18 cellular contexts compared by ENCODE assay signal in genomic region chr9:91809581-91810285, GRCh38.
DNase-seq lines count a peak whose midpoint lies in the region; ATAC-seq, FAIRE-seq and TF ChIP-seq lines count a peak whose summit lies in the region.
"Had no signal": no experiment of that assay in that cellular context is flagged by ENCODE, and none has a peak within 500 bp of the region (broad histone marks: within the 10 kb centered on the region; RNA-seq: fewer than 3 reads in every experiment).

No MANE protein-coding gene starts in this region.

- no peaks in the 10 kb centered on the region for H3K79me2 ChIP-seq in HepG2 (ENCODE audit: insufficient read depth, low read length)

- H2AFZ ChIP-seq in HepG2 (ENCODE audit: low read length) = no peak overlapping the region

- ATAC-seq in gastroesophageal sphincter = no peak
- no peak for ATAC-seq in HepG2
- ATAC-seq: activated CD8-positive, alpha-beta T cell treated with anti-CD3 and anti-CD28 coated beads for 36 hours; CD8-positive, alpha-beta T cell had no signal

- DNase-seq in activated CD8-positive, alpha-beta memory T cell treated with anti-CD3 and anti-CD28 coated beads for 24 hours = peak; percentile 33
- no peak for DNase-seq in activated CD8-positive, alpha-beta memory T cell treated with anti-CD3 and anti-CD28 coated beads, Interleukin-2, amount 50 U/mL, for 4 hours
- peak; percentile 18 to 67 (median 57) for DNase-seq in adrenal gland
- DNase-seq in urothelium cell line (ENCODE audit: low spot score) = peak; percentile 16
- DNase-seq in stimulated activated CD8-positive, alpha-beta memory T cell treated with anti-CD3 and anti-CD28 coated beads, Interleukin-4, amount 100 ng/mL, for 48 hours = no peak
- no peak for DNase-seq in HepG2 (ENCODE audit: low spot score)
- no peak for DNase-seq in H7
- DNase-seq: activated CD8-positive, alpha-beta T cell treated with anti-CD3 and anti-CD28 coated beads for 36 hours; activated gamma-delta T cell; CD8-positive, alpha-beta T cell; kidney; NCI-H2227 treated with DMSO at 0.1 percent for 48 hours; pancreas; SK-N-SH; thyroid gland had no signal

- H3K36me3 ChIP-seq in adrenal gland (replicated peaks in 1 of 2) (no peaks in the 10 kb centered on the region), gastroesophageal sphincter (no peaks in the 10 kb centered on the region), HepG2 (replicated peaks in 1 of 2; ENCODE audit: control insufficient read depth in 1 of 2, insufficient read depth in 2 of 2, low read length in 2 of 2) (no peaks in the 10 kb centered on the region), H7 (replicated peaks; ENCODE audit: control insufficient read depth, insufficient read depth, low read length) (no peaks in the 10 kb centered on the region)
- H3K36me3 ChIP-seq: pancreas, thyroid gland had no signal

- in situ Hi-C loops in HepG2 (cut with HindIII; ENCODE audit: extremely low pct_ligation_motif_present, low pct_unique_long_range_greater_than_20kb) = no loop called here

- no peak for FAIRE-seq in urothelium cell line (lab: Jason Lieb, UNC)
- no peak for FAIRE-seq in HepG2 (lab: Jason Lieb, UNC)
- FAIRE-seq: H1, kidney, pancreas had no signal

- TF ChIP-seq EP300 in gastroesophageal sphincter (IDR thresholded peaks at IDR 0.05) = no peak
- no peak for TF ChIP-seq EP300 in HepG2 (IDR thresholded peaks at IDR 0.05; ENCODE audit: low read depth in 2 of 2, low read length in 2 of 2)
- TF ChIP-seq EP300 in HepG2 (CRISPR knock-in tag; IDR thresholded peaks at IDR 0.05; ENCODE audit: borderline replicate concordance) = no peak

- H3K4me1 ChIP-seq in adrenal gland (replicated peaks in 1 of 2) (peaks cover 5 to 11% of the 10 kb centered on the region in 2 donors), gastroesophageal sphincter (peaks cover 0 to 84% (median 5%) of the 10 kb centered on the region in 3 donors), HepG2 (ENCODE audit: insufficient read depth, low read length) (no peaks in the 10 kb centered on the region)
- H3K4me1 ChIP-seq: pancreas had no signal

- CTCF ChIA-PET in HepG2 (lab: Yijun Ruan, JAX; ENCODE audit: low intra/inter-chr PET ratio, low total read pairs) = no interaction called here

- H3K9me3 ChIP-seq in adrenal gland (replicated peaks in 1 of 3) (no peaks in the 10 kb centered on the region), gastroesophageal sphincter (no peaks in the 10 kb centered on the region), HepG2 (ENCODE audit: low read length) (no peaks in the 10 kb centered on the region)
- H3K9me3 ChIP-seq: pancreas, SK-N-SH, thyroid gland had no signal

- POLR2A ChIA-PET in HepG2 (lab: Yijun Ruan, JAX) = no interaction called here

- no peak for TF ChIP-seq POLR2A in adrenal gland (IDR thresholded peaks at IDR 0.05)
- TF ChIP-seq POLR2A in gastroesophageal sphincter (IDR thresholded peaks at IDR 0.05) = no peak
- TF ChIP-seq POLR2A in HepG2 (IDR thresholded peaks at IDR 0.05; ENCODE audit: insufficient read depth in 1 of 2, low read depth in 2 of 2, low read length in 2 of 2) = no peak

- no peaks in the 10 kb centered on the region for H4K20me1 ChIP-seq in HepG2 (ENCODE audit: insufficient read depth, low read length)

- no peak overlapping the region for H3K4me2 ChIP-seq in HepG2 (ENCODE audit: low read depth, low read length)
- H3K4me2 ChIP-seq: SK-N-SH had no signal

- H3K9ac ChIP-seq in HepG2 (ENCODE audit: insufficient read depth, low read depth, low read length) = no peak overlapping the region
- H3K9ac ChIP-seq: SK-N-SH had no signal

- H3K27me3 ChIP-seq in adrenal gland = no peaks in the 10 kb centered on the region
- no peaks in the 10 kb centered on the region for H3K27me3 ChIP-seq in gastroesophageal sphincter
- peaks cover 9 to 63% of the 10 kb centered on the region in 2 experiments for H3K27me3 ChIP-seq in HepG2 (ENCODE audit: control insufficient read depth in 1 of 2, insufficient read depth in 2 of 2, low read length in 2 of 2)
- no peaks in the 10 kb centered on the region for H3K27me3 ChIP-seq in H7 (ENCODE audit: control insufficient read depth, insufficient read depth, low read length)
- H3K27me3 ChIP-seq: pancreas, thyroid gland had no signal

- TF ChIP-seq RAD21 in HepG2 (CRISPR knock-in tag; IDR thresholded peaks at IDR 0.05) = no peak

- H3K27ac ChIP-seq in adrenal gland (peak overlapping the region in 3 of 5 donors; percentile 13 to 77 (median 59)), gastroesophageal sphincter (peak overlapping the region in 3 of 4 donors; percentile 32 to 82 (median 58)), HepG2 (ENCODE audit: extremely low read length, insufficient read depth, low read length) (no peak overlapping the region)
- H3K27ac ChIP-seq: 22Rv1, pancreas, thyroid gland had no signal

- H3K4me3 ChIP-seq in adrenal gland = no peak overlapping the region
- H3K4me3 ChIP-seq in gastroesophageal sphincter = no peak overlapping the region
- H3K4me3 ChIP-seq in HepG2 (replicated peaks in 1 of 3; ENCODE audit: insufficient read depth in 1 of 3, low read depth in 2 of 3, low read length in 3 of 3) = no peak overlapping the region
- no peak overlapping the region for H3K4me3 ChIP-seq in H7 (ENCODE audit: insufficient read depth, low read depth, low read length)
- H3K4me3 ChIP-seq: pancreas, thyroid gland had no signal

- TF ChIP-seq CTCF in adrenal gland (IDR thresholded peaks at IDR 0.05) (no peak), gastroesophageal sphincter (IDR thresholded peaks at IDR 0.05) (no peak), HepG2 (CRISPR knock-in tag; IDR thresholded peaks at IDR 0.05) (no peak)

- intact Hi-C loops in adrenal gland (cut with DNase I) (no loop called here), HepG2 (cut with micrococcal nuclease; ENCODE audit: unreplicated experiment) (no loop called here)

- WGBS in adrenal gland, 4 donors = 74 to 87% (median 80%) methylated on average over 13 to 24 of the region's 24 CpGs
- WGBS in gastroesophageal sphincter (ENCODE audit: low coverage in 1 of 2), 2 donors = 92% methylated on average over 4 of the region's 24 CpGs; no CpG with 5 or more reads in 1 of the 2 donors
- whole genome bisulfite sequencing in HepG2 (ENCODE audit: low lambda C conversion rate) = 33% methylated on average over 9 of the region's 24 CpGs

- no TSS peak for BruUV-seq in HepG2 (replicated peaks; lab: Mats Ljungman, UMichigan)

TF ChIP-seq in HepG2, 621 proteins besides CTCF, POLR2A, EP300 and RAD21:
- TF ChIP-seq MNT (IDR thresholded peaks at IDR 0.05) = no peak
- no peak for TF ChIP-seq SETDB1 (CRISPR knock-in tag; IDR thresholded peaks at IDR 0.05; ENCODE audit: borderline replicate concordance)
- no peak for TF ChIP-seq FOXP1 (IDR thresholded peaks at IDR 0.05)
- no peak for TF ChIP-seq FOXP1 (CRISPR knock-in tag; IDR thresholded peaks at IDR 0.05)
- TF ChIP-seq AFF4 (CRISPR knock-in tag; IDR thresholded peaks at IDR 0.05) = no peak
- TF ChIP-seq MAFK (conservative IDR thresholded peaks at IDR 0.05 in 1 of 2, IDR thresholded peaks at IDR 0.05 in 1 of 2; ENCODE audit: low read length in 2 of 2) = no peak
- TF ChIP-seq SNAPC2 (CRISPR knock-in tag; IDR thresholded peaks at IDR 0.05) = no peak
- no peak for TF ChIP-seq ZMAT3 (CRISPR knock-in tag; conservative IDR thresholded peaks at IDR 0.05)

Comparison
In these comparisons a context has a peak if more than half of its experiments do, and no peak if none do; other contexts are left out.
1. DNase-seq: peak in activated CD8-positive, alpha-beta memory T cell treated with anti-CD3 and anti-CD28 coated beads for 24 hours (single experiment), adrenal gland (7 of 7) and urothelium cell line (single experiment); none in activated CD8-positive, alpha-beta memory T cell treated with anti-CD3 and anti-CD28 coated beads, Interleukin-2, amount 50 U/mL, for 4 hours (single experiment), stimulated activated CD8-positive, alpha-beta memory T cell treated with anti-CD3 and anti-CD28 coated beads, Interleukin-4, amount 100 ng/mL, for 48 hours (single experiment), HepG2 (single experiment) and H7 (single experiment).